ENCODE assay signal across 10 cellular contexts in genomic region chr2:172093416-172094318, GRCh38. TPM values are rescaled to one million over a fixed set of nuclear protein-coding genes. Genes with fewer than 3 reads are reported as not detected.
DNase-seq lines count a peak whose midpoint lies in the region; ATAC-seq and TF ChIP-seq lines count a peak whose summit lies in the region.
"Had no signal": no experiment of that assay in that cellular context is flagged by ENCODE, and none has a peak within 500 bp of the region (broad histone marks: within the 10 kb centered on the region; RNA-seq: fewer than 3 reads in every experiment).

No MANE protein-coding gene starts in this region.

- CTCF ChIA-PET in SK-N-SH (lab: Yijun Ruan, JAX), result interaction anchor here (1.0 kb wide), 1 partner anchor 11 kb away, joined by 5 read pairs; no protein-coding TSS in a partner anchor

- H3K9me3 Mint-ChIP-seq in HFFc6 (no peaks in the 10 kb centered on the region), neural progenitor cell (peaks cover 2% of the 10 kb centered on the region)

- H3K9ac ChIP-seq in SK-N-SH (no peak overlapping the region), adipocyte (ENCODE audit: low read length) (no peak overlapping the region), neural progenitor cell (no peak overlapping the region)

- H3K4me2 ChIP-seq in SK-N-SH, result peak overlapping the region; percentile 90; the same call in 1 of the 2 replicates
- no peak overlapping the region for H3K4me2 ChIP-seq in neural progenitor cell

- ATAC-seq in SK-N-SH treated with all-trans-retinoic acid at 6 μM for 48 hours (no peak), left lobe of liver (no peak)

- H3K27ac ChIP-seq in SK-N-SH (ENCODE audit: low read depth in 2 of 2, low read length in 1 of 2) (no peak overlapping the region), neural progenitor cell (no peak overlapping the region)

- peak overlapping the region; percentile 92 for H3K27ac Mint-ChIP-seq in HFFc6
- H3K27ac Mint-ChIP-seq in neural progenitor cell, result no peak overlapping the region

- no peaks in the 10 kb centered on the region for H3K9me2 ChIP-seq in SK-N-SH

- H3K9me3 ChIP-seq in SK-N-SH (no peaks in the 10 kb centered on the region), adipocyte (ENCODE audit: control insufficient read depth, low read length) (no peaks in the 10 kb centered on the region), neural progenitor cell (ENCODE audit: low read depth) (no peaks in the 10 kb centered on the region)
- H3K9me3 ChIP-seq: BE2C had no signal

- peaks cover 23% of the 10 kb centered on the region for H3F3A ChIP-seq in SK-N-SH (replicated peaks; ENCODE audit: insufficient read depth)
- H3F3A ChIP-seq in neural progenitor cell (ENCODE audit: low read depth), result peaks cover 65% of the 10 kb centered on the region

- H3K36me3 Mint-ChIP-seq in HFFc6 (ENCODE audit: low read depth) (peaks cover 8% of the 10 kb centered on the region), neural progenitor cell (no peaks in the 10 kb centered on the region)

- TF ChIP-seq EP300 in SK-N-SH (IDR thresholded peaks at IDR 0.05; ENCODE audit: borderline replicate concordance in 1 of 2, low read depth in 1 of 2, low read length in 1 of 2), result no peak

- H3K4me1 ChIP-seq in SK-N-SH (ENCODE audit: control insufficient read depth in 1 of 2, insufficient read depth in 2 of 2, low read depth in 1 of 2, low read length in 1 of 2) (peaks cover 17 to 20% of the 10 kb centered on the region in 2 experiments; a peak in 3 of 4 replicates), adipocyte (ENCODE audit: control insufficient read depth, insufficient read depth, low read length) (peaks cover 34% of the 10 kb centered on the region), neural progenitor cell (peaks cover 26% of the 10 kb centered on the region)
- H3K4me1 ChIP-seq: BE2C had no signal

- in situ Hi-C loops in KBM-7 (cut with MboI; ENCODE audit: low pct_unique_long_range_greater_than_20kb, low sequenced_read_pairs), result no loop called here

- WGBS in SK-N-SH (ENCODE audit: low lambda C conversion rate), result 15% methylated on average over 19 of the region's 19 CpGs

- POLR2A ChIA-PET in SK-N-SH (lab: Yijun Ruan, JAX), result no interaction called here

- 0 out of 2 replicates have a peak, but pooled peaks cover 18% of the 10 kb centered on the region for H4K20me1 ChIP-seq in SK-N-SH (ENCODE audit: insufficient read depth)
- H4K20me1 ChIP-seq in neural progenitor cell (ENCODE audit: low read depth), result peaks cover 97% of the 10 kb centered on the region

- TF ChIP-seq CTCF in SK-N-SH (IDR thresholded peaks at IDR 0.05) (no peak), HFFc6 (IDR thresholded peaks at IDR 0.05) (no peak), neural progenitor cell (IDR thresholded peaks at IDR 0.05) (no peak)

- H3K4me3 Mint-ChIP-seq in HFFc6 (peak overlapping the region; percentile 83), neural progenitor cell (peak overlapping the region; percentile 61)

- no peak overlapping the region for H3K4me3 ChIP-seq in SK-N-SH (ENCODE audit: low read depth in 2 of 2, low read length in 1 of 2)
- H3K4me3 ChIP-seq in adipocyte (ENCODE audit: low read length), result no peak overlapping the region
- no peak overlapping the region for H3K4me3 ChIP-seq in neural progenitor cell

- DNase-seq in SK-N-SH (peak; percentile 23), HFFc6 (no peak), adipocyte (ENCODE audit: low read depth) (peak; percentile 38), neural progenitor cell (ENCODE audit: low spot score) (peak; percentile 56), iPS-NIHi11 (ENCODE audit: low spot score) (no peak), left lobe of liver (ENCODE audit: low spot score) (no peak), KBM-7 (no peak)
- DNase-seq: BE2C had no signal

- H2AFZ ChIP-seq in SK-N-SH (ENCODE audit: low read depth) (no peak overlapping the region), neural progenitor cell (replicated peaks) (no peak overlapping the region)

- H3K36me3 ChIP-seq in SK-N-SH (replicated peaks in 1 of 2; ENCODE audit: control insufficient read depth in 1 of 2, insufficient read depth in 2 of 2, low read length in 1 of 2), result no peaks in the 10 kb centered on the region
- H3K36me3 ChIP-seq in adipocyte (ENCODE audit: control insufficient read depth, insufficient read depth, low read length, severe bottlenecking), result no peaks in the 10 kb centered on the region
- H3K36me3 ChIP-seq in neural progenitor cell, result no peaks in the 10 kb centered on the region
- H3K36me3 ChIP-seq: BE2C had no signal

- TF ChIP-seq RAD21 in SK-N-SH (IDR thresholded peaks at IDR 0.05; ENCODE audit: low read length), result no peak

- H3K79me2 ChIP-seq in SK-N-SH (ENCODE audit: insufficient read depth) (no peaks in the 10 kb centered on the region), neural progenitor cell (ENCODE audit: low read depth) (no peaks in the 10 kb centered on the region)

- H3K27me3 Mint-ChIP-seq in HFFc6 (ENCODE audit: insufficient read depth), result peaks cover 27% of the 10 kb centered on the region; the same call in 1 of the 2 replicates
- peaks cover 87% of the 10 kb centered on the region for H3K27me3 Mint-ChIP-seq in neural progenitor cell (ENCODE audit: insufficient read depth, low read depth)

- H3K27me3 ChIP-seq in SK-N-SH (ENCODE audit: insufficient read depth) (peaks cover 77% of the 10 kb centered on the region), adipocyte (replicated peaks; ENCODE audit: control insufficient read depth, insufficient read depth, low read length) (peaks cover 51% of the 10 kb centered on the region), neural progenitor cell (peaks cover 100% of the 10 kb centered on the region)

- peaks cover 79% of the 10 kb centered on the region for H3K4me1 Mint-ChIP-seq in HFFc6 (ENCODE audit: low read depth)
- H3K4me1 Mint-ChIP-seq in neural progenitor cell, result peaks cover 31% of the 10 kb centered on the region

TF ChIP-seq in SK-N-SH, 30 proteins besides CTCF, POLR2A, EP300 and RAD21:
- TF ChIP-seq POLR2AphosphoS5 (IDR thresholded peaks at IDR 0.05; ENCODE audit: low read depth, low read length), result 0 out of 2 replicates have a peak, but pooled peaks have one; percentile 11
- TF ChIP-seq CHD2 (IDR thresholded peaks at IDR 0.05; ENCODE audit: low read length, partially characterized antibody), result no peak
- peak; percentile 97; the same call in 1 of the 2 replicates for TF ChIP-seq EZH2phosphoT487 (IDR thresholded peaks at IDR 0.05; ENCODE audit: borderline replicate concordance, low read depth)

TF ChIP-seq in SK-N-SH treated with all-trans-retinoic acid at 6 μM for 48 hours, 23 proteins besides CTCF, POLR2A, EP300 and RAD21 (continues in another document):
- TF ChIP-seq PATZ1 (CRISPR knock-in tag; IDR thresholded peaks at IDR 0.05; ENCODE audit: borderline replicate concordance) (no peak), BACH2 (CRISPR knock-in tag; IDR thresholded peaks at IDR 0.05; ENCODE audit: borderline replicate concordance) (no peak), CSDC2 (CRISPR knock-in tag; IDR thresholded peaks at IDR 0.05) (no peak), ZNF565 (CRISPR knock-in tag; conservative IDR thresholded peaks at IDR 0.05; ENCODE audit: low read depth) (no peak), ZNF70 (CRISPR knock-in tag; IDR thresholded peaks at IDR 0.05) (no peak), ZNF8 (CRISPR knock-in tag; IDR thresholded peaks at IDR 0.05) (no peak), ISL1 (CRISPR knock-in tag; IDR thresholded peaks at IDR 0.05) (no peak), POU6F1 (CRISPR knock-in tag; IDR thresholded peaks at IDR 0.05; ENCODE audit: borderline replicate concordance, low read depth) (no peak)

RNA-seq across cellular contexts. Expression of gene DLX1, which starts 8.4 kb away (rescaled TPM):
- 0.07 and 0.13 TPM in 2 replicates for polyA plus RNA-seq in SK-N-SH (2012; rRNA removed)
- polyA plus RNA-seq in SK-N-SH (2012; cell fraction: cytosol; rRNA removed), result 0.09 and 0.12 TPM in 2 replicates
- polyA plus RNA-seq in SK-N-SH (2012; cell fraction: nucleus; rRNA removed), result 0.22 and 0.37 TPM in 2 replicates
- 10 to 100 TPM in 2 of 6 experiments, 1 to 10 TPM in 4; 8.2 to 13.9 (median 9.2) TPM for total RNA-seq in HFFc6 (2021; fragmentation: NEBNext Ultra II Directional; extraction: Animal tissue kit (Norgen Biotek cat#: 25700))
- not detected in 2 replicates for total RNA-seq in neural progenitor cell (ENCODE audit: low replicate concordance)
- total RNA-seq in left lobe of liver, result not detected
- total RNA-seq: posterior vena cava had no signal

RNA-seq across cellular contexts. Expression of gene DLX2, which starts 9.0 kb away (rescaled TPM):
- polyA plus RNA-seq in SK-N-SH (2012; rRNA removed), result 0.02 TPM in 2 replicates
- 0.03 TPM in 2 replicates for polyA plus RNA-seq in SK-N-SH (2012; cell fraction: cytosol; rRNA removed)
- 0.13 and 0.15 TPM in 2 replicates for polyA plus RNA-seq in SK-N-SH (2012; cell fraction: nucleus; rRNA removed)
- 10 to 100 TPM in 2 of 6 experiments, 1 to 10 TPM in 4; 8.8 to 12.6 (median 9.5) TPM for total RNA-seq in HFFc6 (2021; fragmentation: NEBNext Ultra II Directional; extraction: Animal tissue kit (Norgen Biotek cat#: 25700))
- total RNA-seq in neural progenitor cell (ENCODE audit: low replicate concordance), result 0.19 TPM in 1 of 2 replicates, not detected in the other
- total RNA-seq in left lobe of liver, result not detected
- total RNA-seq: posterior vena cava had no signal

Comparison
In these comparisons a context has a peak if more than half of its experiments do, and no peak if none do; other contexts are left out.
1. DNase-seq: peak in SK-N-SH (single experiment), adipocyte (single experiment) and neural progenitor cell (single experiment); none in HFFc6 (single experiment), iPS-NIHi11 (single experiment), left lobe of liver (single experiment) and KBM-7 (single experiment).